8 cellular contexts compared by ENCODE assay signal in the genomic region with DNA sequence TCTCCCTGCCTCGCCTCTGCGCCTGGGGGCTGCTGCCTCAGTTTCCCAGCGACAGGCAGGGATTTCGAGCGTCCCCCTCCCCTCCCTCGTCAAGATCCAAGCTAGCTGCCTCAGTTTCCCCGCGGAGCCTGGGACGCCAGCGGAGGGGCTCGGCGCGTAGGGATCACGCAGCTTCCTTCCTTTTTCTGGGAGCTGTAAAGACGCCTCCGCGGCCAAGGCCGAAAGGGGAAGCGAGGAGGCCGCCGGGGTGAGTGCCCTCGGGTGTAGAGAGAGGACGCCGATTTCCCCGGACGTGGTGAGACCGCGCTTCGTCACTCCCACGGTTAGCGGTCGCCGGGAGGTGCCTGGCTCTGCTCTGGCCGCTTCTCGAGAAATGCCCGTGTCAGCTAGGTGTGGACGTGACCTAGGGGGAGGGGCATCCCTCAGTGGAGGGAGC. TPM values are rescaled to one million over a fixed set of nuclear protein-coding genes. Genes with fewer than 3 reads are reported as not detected.
DNase-seq lines count a peak whose midpoint lies in the region; ATAC-seq lines count a peak whose summit lies in the region.

No MANE protein-coding gene starts in this region.

- H3K36me3 ChIP-seq in skeletal muscle satellite cell (ENCODE audit: insufficient read depth, low read length): no peaks in the 10 kb centered on the region

- intact Hi-C loops in right cardiac atrium (cut with DNase I): loop anchor here in 2 of 4 donors (10.0 kb wide), 2 partner anchors 55 to 65 kb away; a partner anchor contains a TSS

- peaks cover 5 to 12% of the 10 kb centered on the region in 2 donors for H3K36me3 Mint-ChIP-seq in activated naive CD4-positive, alpha-beta T cell treated with anti-CD3 and anti-CD28 coated beads, Interleukin-2, amount 50 U/mL, for 72 hours

- H3K9me3 Mint-ChIP-seq in activated naive CD4-positive, alpha-beta T cell treated with anti-CD3 and anti-CD28 coated beads, Interleukin-2, amount 50 U/mL, for 72 hours: no peaks in the 10 kb centered on the region

- H3K4me3 ChIP-seq in right cardiac atrium (ENCODE audit: low read length) (peak overlapping the region; percentile 33), skeletal muscle satellite cell (ENCODE audit: low read length) (peak overlapping the region; percentile 66)

- H3K4me2 ChIP-seq in skeletal muscle satellite cell (ENCODE audit: low read length): peak overlapping the region; percentile 76

- peak overlapping the region; percentile 81 for H3K27ac ChIP-seq in right cardiac atrium (ENCODE audit: low read length)

- H3K9ac ChIP-seq in skeletal muscle satellite cell (ENCODE audit: low read depth, low read length): peak overlapping the region; percentile 35

- DNase-seq in COLO668 (lab: John Stamatoyannopoulos, UW; ENCODE audit: unreplicated experiment): peak; percentile 21
- DNase-seq in RKO (ENCODE audit: low spot score): peak; percentile 57
- peak; percentile 75 to 92 for DNase-seq in activated naive CD4-positive, alpha-beta T cell treated with anti-CD3 and anti-CD28 coated beads, Interleukin-2, amount 50 U/mL, for 72 hours (ENCODE audit: low spot score in 2 of 2)
- peak; percentile 78 to 90 (median 88) for DNase-seq in right cardiac atrium
- DNase-seq in NCI-H345 treated with DMSO at 0.1 percent for 48 hours (lab: John Stamatoyannopoulos, UW; ENCODE audit: unreplicated experiment): no peak

- H3K27me3 ChIP-seq in right cardiac atrium (ENCODE audit: control insufficient read depth, insufficient read depth) (no peaks in the 10 kb centered on the region), skeletal muscle satellite cell (ENCODE audit: control insufficient read depth, insufficient read depth, low read length) (peaks cover 25% of the 10 kb centered on the region)

- peak overlapping the region; percentile 95 to 99 for H3K27ac Mint-ChIP-seq in activated naive CD4-positive, alpha-beta T cell treated with anti-CD3 and anti-CD28 coated beads, Interleukin-2, amount 50 U/mL, for 72 hours

- H3K4me1 ChIP-seq in right cardiac atrium (ENCODE audit: control insufficient read depth, insufficient read depth, low read length): no peaks in the 10 kb centered on the region
- H3K4me1 ChIP-seq in skeletal muscle satellite cell (ENCODE audit: control insufficient read depth, insufficient read depth, low read length): peaks cover 14% of the 10 kb centered on the region

- no peaks in the 10 kb centered on the region for H3K9me3 ChIP-seq in right cardiac atrium (ENCODE audit: control insufficient read depth, low read length)
- H3K9me3 ChIP-seq in skeletal muscle satellite cell (replicated peaks; ENCODE audit: low read length): no peaks in the 10 kb centered on the region

- 4% methylated on average over 37 of the region's 37 CpGs for WGBS in right cardiac atrium

- ATAC-seq in HG02571 (IDR thresholded peaks at IDR 0.05; ENCODE audit: unreplicated experiment) (peak; percentile 26), right cardiac atrium (peak; percentile 65 to 66), GM19395 (IDR thresholded peaks at IDR 0.05; ENCODE audit: unreplicated experiment) (no peak)
- peak; percentile 70 to 83 for ATAC-seq in activated naive CD4-positive, alpha-beta T cell treated with anti-CD3 and anti-CD28 coated beads, Interleukin-2, amount 50 U/mL, for 72 hours

RNA-seq across cellular contexts. Expression of a gene that starts 0.7 kb away (rescaled TPM):
- total RNA-seq in activated naive CD4-positive, alpha-beta T cell treated with anti-CD3 and anti-CD28 coated beads, Interleukin-2, amount 50 U/mL, for 72 hours: 10 to 100 TPM; 15.7 to 33.1 TPM
- total RNA-seq in right cardiac atrium: 10 to 100 TPM in 2 of 4 donors, 1 to 10 TPM in 2; 8.4 to 14.5 (median 9.9) TPM
- 9.8 TPM for polyA plus RNA-seq in right cardiac atrium
- total RNA-seq in skeletal muscle satellite cell (2012; rRNA removed): 9.4 and 14.7 TPM in 2 replicates

RNA-seq across cellular contexts. Expression of a gene that starts 16.6 kb away (rescaled TPM):
- under 1 TPM; 0.43 to 0.66 TPM for total RNA-seq in activated naive CD4-positive, alpha-beta T cell treated with anti-CD3 and anti-CD28 coated beads, Interleukin-2, amount 50 U/mL, for 72 hours
- total RNA-seq in right cardiac atrium: under 1 TPM; 0.36 to 0.74 (median 0.52) TPM
- polyA plus RNA-seq in right cardiac atrium: 0.84 TPM
- total RNA-seq in skeletal muscle satellite cell (2012; rRNA removed): 0.22 TPM in 1 of 2 replicates, not detected in the other

RNA-seq across cellular contexts. Expression of a gene that starts 18.2 kb away (rescaled TPM):
- 100 to 1,000 TPM in 1 of 2 donors, 10 to 100 TPM in 1; 79.0 to 121 TPM for total RNA-seq in activated naive CD4-positive, alpha-beta T cell treated with anti-CD3 and anti-CD28 coated beads, Interleukin-2, amount 50 U/mL, for 72 hours
- 10 to 100 TPM; 54.1 to 65.4 (median 60.5) TPM for total RNA-seq in right cardiac atrium
- 66.6 TPM for polyA plus RNA-seq in right cardiac atrium
- 74.8 and 81.3 TPM in 2 replicates for total RNA-seq in skeletal muscle satellite cell (2012; rRNA removed)

RNA-seq across cellular contexts. Expression of a gene that starts 19.6 kb away (rescaled TPM):
- total RNA-seq in activated naive CD4-positive, alpha-beta T cell treated with anti-CD3 and anti-CD28 coated beads, Interleukin-2, amount 50 U/mL, for 72 hours: 1 to 10 TPM in 1 of 2 donors, under 1 TPM in 1; 0.39 to 2.0 TPM
- total RNA-seq in right cardiac atrium: 1 to 10 TPM in 3 of 4 donors, under 1 TPM in 1; 0.93 to 1.6 (median 1.2) TPM
- polyA plus RNA-seq in right cardiac atrium: 0.86 TPM
- 0.22 and 0.76 TPM in 2 replicates for total RNA-seq in skeletal muscle satellite cell (2012; rRNA removed)

RNA-seq across cellular contexts. Expression of a gene that starts 39.1 kb away (rescaled TPM):
- total RNA-seq in activated naive CD4-positive, alpha-beta T cell treated with anti-CD3 and anti-CD28 coated beads, Interleukin-2, amount 50 U/mL, for 72 hours: 1 to 10 TPM; 7.7 to 8.0 TPM
- 10 to 100 TPM in 2 of 4 donors, 1 to 10 TPM in 2; 4.7 to 18.8 (median 9.5) TPM for total RNA-seq in right cardiac atrium
- polyA plus RNA-seq in right cardiac atrium: 3.5 TPM
- 13.2 and 18.8 TPM in 2 replicates for total RNA-seq in skeletal muscle satellite cell (2012; rRNA removed)
